Comparison of ENCODE assay signal across 8 cellular contexts in the genomic region with DNA sequence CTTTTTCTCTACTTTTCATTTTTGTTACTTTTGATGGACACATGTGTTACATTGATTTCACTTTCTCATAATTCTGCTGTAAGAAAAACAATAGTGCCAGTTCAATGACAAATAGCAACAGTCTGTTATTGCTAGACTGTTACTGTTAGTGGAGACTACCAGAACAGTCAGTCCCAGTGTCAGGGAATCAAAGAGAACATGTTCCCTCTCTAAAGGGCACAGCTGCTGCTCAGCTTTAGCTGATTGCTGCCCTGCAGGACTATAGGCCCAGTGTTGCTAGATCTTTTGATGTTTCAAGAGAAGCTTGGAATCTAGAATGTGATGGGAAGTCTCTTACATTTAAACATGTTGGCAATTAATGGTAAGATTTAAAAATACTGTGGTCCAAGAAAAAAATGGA. TPM values are rescaled to one million over a fixed set of nuclear protein-coding genes. Genes with fewer than 3 reads are reported as not detected.
DNase-seq lines count a peak whose midpoint lies in the region; ATAC-seq and TF ChIP-seq lines count a peak whose summit lies in the region.

No MANE protein-coding gene starts in this region.

- no peaks in the 10 kb centered on the region for H3K36me3 ChIP-seq in tibial nerve

- no peak for TF ChIP-seq POLR2A in tibial nerve (IDR thresholded peaks at IDR 0.05)

- no peaks in the 10 kb centered on the region for H3K9me3 Mint-ChIP-seq in activated naive CD4-positive, alpha-beta T cell treated with anti-CD3 and anti-CD28 coated beads, Interleukin-2, amount 10 ng/mL, durations not matched to agents 7 days and 5 days
- H3K9me3 Mint-ChIP-seq in activated CD8-positive, alpha-beta T cell treated with anti-CD3 and anti-CD28 coated beads, Interleukin-2, amount 10 ng/mL, durations not matched to agents 7 days and 5 days (ENCODE audit: insufficient read depth): no peaks in the 10 kb centered on the region

- DNase-seq in activated naive CD4-positive, alpha-beta T cell treated with anti-CD3 and anti-CD28 coated beads, Interleukin-2, amount 10 ng/mL, durations not matched to agents 7 days and 5 days: no peak
- DNase-seq in activated naive CD4-positive, alpha-beta T cell (lab: John Stamatoyannopoulos, UW): no peak
- DNase-seq in activated CD8-positive, alpha-beta T cell treated with anti-CD3 and anti-CD28 coated beads, Interleukin-2, amount 10 ng/mL, durations not matched to agents 7 days and 5 days: no peak
- DNase-seq in medulla oblongata (ENCODE audit: extremely low spot score) (peak; percentile 64), tibial nerve (ENCODE audit: low spot score in 2 of 2) (no peak), T-helper 9 cell (no peak), NCI-H510A (lab: John Stamatoyannopoulos, UW) (no peak), germinal center (ENCODE audit: low spot score) (no peak)

- TF ChIP-seq CTCF in tibial nerve (IDR thresholded peaks at IDR 0.05): no peak

- H3K9me3 ChIP-seq in tibial nerve: no peaks in the 10 kb centered on the region

- no peak for ATAC-seq in activated CD8-positive, alpha-beta T cell treated with anti-CD3 and anti-CD28 coated beads, Interleukin-2, amount 10 ng/mL, durations not matched to agents 7 days and 5 days

- H3K4me3 ChIP-seq in tibial nerve: peak overlapping the region in 1 of 4 donors; percentile 1

- H3K27ac Mint-ChIP-seq in activated naive CD4-positive, alpha-beta T cell treated with anti-CD3 and anti-CD28 coated beads, Interleukin-2, amount 10 ng/mL, durations not matched to agents 7 days and 5 days: peak overlapping the region; percentile 97
- H3K27ac Mint-ChIP-seq in activated CD8-positive, alpha-beta T cell treated with anti-CD3 and anti-CD28 coated beads, Interleukin-2, amount 10 ng/mL, durations not matched to agents 7 days and 5 days: peak overlapping the region; percentile 65

- peak overlapping the region; percentile 87 for H3K4me3 Mint-ChIP-seq in activated naive CD4-positive, alpha-beta T cell treated with anti-CD3 and anti-CD28 coated beads, Interleukin-2, amount 10 ng/mL, durations not matched to agents 7 days and 5 days
- H3K4me3 Mint-ChIP-seq in activated CD8-positive, alpha-beta T cell treated with anti-CD3 and anti-CD28 coated beads, Interleukin-2, amount 10 ng/mL, durations not matched to agents 7 days and 5 days: peak overlapping the region; percentile 89

- peak; percentile 60 to 83 for TF ChIP-seq EP300 in tibial nerve (IDR thresholded peaks at IDR 0.05)

- H3K4me1 ChIP-seq in tibial nerve: peaks cover 0 to 68% (median 26%) of the 10 kb centered on the region in 4 donors

- H3K4me1 Mint-ChIP-seq in activated naive CD4-positive, alpha-beta T cell treated with anti-CD3 and anti-CD28 coated beads, Interleukin-2, amount 10 ng/mL, durations not matched to agents 7 days and 5 days: peaks cover 69% of the 10 kb centered on the region
- peaks cover 67% of the 10 kb centered on the region for H3K4me1 Mint-ChIP-seq in activated CD8-positive, alpha-beta T cell treated with anti-CD3 and anti-CD28 coated beads, Interleukin-2, amount 10 ng/mL, durations not matched to agents 7 days and 5 days (ENCODE audit: low read depth)

- POLR2A ChIA-PET in activated CD8-positive, alpha-beta T cell treated with anti-CD3 and anti-CD28 coated beads, Interleukin-2, amount 10 ng/mL, durations not matched to agents 7 days and 5 days (lab: Charles Lee): interaction anchor here (1.0 kb wide), 1 partner anchor 27 kb away, joined by 4 read pairs; no protein-coding TSS in a partner anchor

- peaks cover 49% of the 10 kb centered on the region for H3K36me3 Mint-ChIP-seq in activated naive CD4-positive, alpha-beta T cell treated with anti-CD3 and anti-CD28 coated beads, Interleukin-2, amount 10 ng/mL, durations not matched to agents 7 days and 5 days
- H3K36me3 Mint-ChIP-seq in activated CD8-positive, alpha-beta T cell treated with anti-CD3 and anti-CD28 coated beads, Interleukin-2, amount 10 ng/mL, durations not matched to agents 7 days and 5 days (ENCODE audit: low read depth): peaks cover 30% of the 10 kb centered on the region

- CTCF ChIA-PET in activated naive CD4-positive, alpha-beta T cell treated with anti-CD3 and anti-CD28 coated beads, Interleukin-2, amount 10 ng/mL, durations not matched to agents 7 days and 5 days (lab: Charles Lee): interaction anchor here (0.6 to 5.0 kb wide), 6 partner anchors 21 to 40 kb away, joined by 3 to 32 read pairs (median 8); no protein-coding TSS in a partner anchor
- CTCF ChIA-PET in activated CD8-positive, alpha-beta T cell treated with anti-CD3 and anti-CD28 coated beads, Interleukin-2, amount 10 ng/mL, durations not matched to agents 7 days and 5 days (lab: Charles Lee): interaction anchor here (1.0 to 17.7 kb wide), 8 partner anchors 14 to 292 kb away, joined by 3 to 484 read pairs (median 4); no protein-coding TSS in a partner anchor

- peak overlapping the region; percentile 74 to 91 (median 89) for H3K27ac ChIP-seq in tibial nerve

- no peaks in the 10 kb centered on the region for H3K27me3 ChIP-seq in tibial nerve

- H3K27me3 Mint-ChIP-seq in activated naive CD4-positive, alpha-beta T cell treated with anti-CD3 and anti-CD28 coated beads, Interleukin-2, amount 10 ng/mL, durations not matched to agents 7 days and 5 days: no peaks in the 10 kb centered on the region
- no peaks in the 10 kb centered on the region for H3K27me3 Mint-ChIP-seq in activated CD8-positive, alpha-beta T cell treated with anti-CD3 and anti-CD28 coated beads, Interleukin-2, amount 10 ng/mL, durations not matched to agents 7 days and 5 days (ENCODE audit: low read depth)

RNA-seq across cellular contexts. Expression of a gene that starts 3.4 kb away (rescaled TPM):
- total RNA-seq in activated CD8-positive, alpha-beta T cell treated with anti-CD3 and anti-CD28 coated beads, Interleukin-2, amount 10 ng/mL, durations not matched to agents 7 days and 5 days: 10 to 100 TPM; 12.9 to 14.5 TPM
- total RNA-seq in tibial nerve: 10 to 100 TPM; 12.9 to 28.2 (median 20.3) TPM

RNA-seq across cellular contexts. Expression of a gene that starts 26.3 kb away (rescaled TPM):
- total RNA-seq in activated CD8-positive, alpha-beta T cell treated with anti-CD3 and anti-CD28 coated beads, Interleukin-2, amount 10 ng/mL, durations not matched to agents 7 days and 5 days: 10 to 100 TPM; 28.3 to 30.4 TPM
- 10 to 100 TPM; 39.0 to 74.5 (median 51.4) TPM for total RNA-seq in tibial nerve
